Comparison of ENCODE assay signal across 6 cellular contexts in genomic region chr17:15673719-15674118, GRCh38. TPM values are rescaled to one million over a fixed set of nuclear protein-coding genes. Genes with fewer than 3 reads are reported as not detected.
"Had no signal": no experiment of that assay in that cellular context is flagged by ENCODE, and none has a peak within 500 bp of the region (broad histone marks: within the 10 kb centered on the region; RNA-seq: fewer than 3 reads in every experiment).

No MANE protein-coding gene starts in this region.

RNA-seq across cellular contexts. Expression of gene FBXW10B, which starts 54.2 kb away (rescaled TPM):
- total RNA-seq: OCI-LY7 had no signal

RNA-seq across cellular contexts. Expression of gene TBC1D26, which starts 58.4 kb away (rescaled TPM):
- total RNA-seq: activated CD4-positive, alpha-beta T cell treated with anti-CD3 and anti-CD28 coated beads, Interleukin-2, amount 10 ng/mL, durations not matched to agents 7 days and 5 days; activated T-cell treated with anti-CD3 and anti-CD28 coated beads, Interleukin-2, amount 50 U/mL, for 4 hours; cardiac septum; OCI-LY7; Right ventricle myocardium inferior; T-cell had no signal
